ENCODE assay signal across 24 cellular contexts in genomic region chr14:104253901-104254353, GRCh38.
"Had no signal": no experiment of that assay in that cellular context is flagged by ENCODE, and none has a peak within 500 bp of the region (broad histone marks: within the 10 kb centered on the region; RNA-seq: fewer than 3 reads in every experiment).

No MANE protein-coding gene starts in this region.

- H3K4me3 Mint-ChIP-seq: activated naive CD4-positive, alpha-beta T cell treated with anti-CD3 and anti-CD28 coated beads, Interleukin-2, amount 50 U/mL, for 24 hours; activated naive CD8-positive, alpha-beta T cell treated with anti-CD3 and anti-CD28 coated beads, Interleukin-2, amount 50 U/mL, for 24 hours; activated T-helper 1 cell treated with anti-CD3 and anti-CD28 coated beads, Interleukin-12 subunit alpha, Interleukin-12 subunit beta, Interleukin-2, Interleukin-4 antibody, amounts not matched to agents 30 ng/mL and 10 ng/mL and 1 ng/mL, durations not matched to agents 14 hours and 24 hours and 36 hours; dendritic cell treated with granulocyte-macrophage colony-stimulating factor and Interleukin-4, amounts not matched to agents 40 ng/mL and 50 ng/mL, for 4 days; endodermal cell; T-helper 1 cell treated with Interleukin-12 subunit alpha and Interleukin-12 subunit beta and Interleukin-4 antibody, amounts not matched to agents 30 μg/mL and 1 μg/mL, for 36 hours had no signal

- DNase-seq: activated CD4-positive, alpha-beta T cell treated with anti-CD3 and anti-CD28 coated beads for 48 hours; activated CD4-positive, alpha-beta T cell treated with anti-CD3 and anti-CD28 coated beads, Interleukin-2, amount 50 U/mL, for 48 hours; activated naive CD8-positive, alpha-beta T cell treated with anti-CD3 and anti-CD28 coated beads, Interleukin-2, amount 50 U/mL, for 24 hours; activated T-cell treated with anti-CD3 and anti-CD28 coated beads for 4 hours; amygdala; central memory CD4-positive, alpha-beta T cell; endodermal cell; foreskin fibroblast; left ventricle myocardium inferior; stimulated activated CD4-positive, alpha-beta T cell treated with anti-CD3 and anti-CD28 coated beads, Interleukin-2, amount 100 ng/mL, for 48 hours; stimulated activated naive CD4-positive, alpha-beta T cell treated with Interleukin-2 at 50 U/mL for 16 hours; T-helper 9 cell; WERI-Rb-1 had no signal

- H3K36me3 Mint-ChIP-seq: activated naive CD4-positive, alpha-beta T cell treated with anti-CD3 and anti-CD28 coated beads, Interleukin-2, amount 50 U/mL, for 24 hours had no signal

- H3K9me3 Mint-ChIP-seq: activated naive CD8-positive, alpha-beta T cell treated with anti-CD3 and anti-CD28 coated beads, Interleukin-2, amount 50 U/mL, for 24 hours; endodermal cell; T-helper 1 cell treated with Interleukin-12 subunit alpha and Interleukin-12 subunit beta and Interleukin-4 antibody, amounts not matched to agents 30 μg/mL and 1 μg/mL, for 36 hours had no signal

- ATAC-seq: activated CD4-positive, CD25-positive, alpha-beta regulatory T cell treated with anti-CD3 and anti-CD28 coated beads, Interleukin-2, amount 50 U/mL, for 24 hours; activated naive CD8-positive, alpha-beta T cell treated with anti-CD3 and anti-CD28 coated beads, Interleukin-2, amount 50 U/mL, for 24 hours; esophagus mucosa; right lobe of liver had no signal

- H3K27ac ChIP-seq: left ventricle myocardium inferior, ovary, right lobe of liver, tibial nerve, WERI-Rb-1 had no signal

- H3K4me3 ChIP-seq: left ventricle myocardium inferior, ovary, right lobe of liver, tibial nerve had no signal

- H3K27ac Mint-ChIP-seq: activated naive CD4-positive, alpha-beta T cell treated with anti-CD3 and anti-CD28 coated beads, Interleukin-2, amount 50 U/mL, for 24 hours; activated naive CD8-positive, alpha-beta T cell treated with anti-CD3 and anti-CD28 coated beads, Interleukin-2, amount 50 U/mL, for 24 hours; activated T-helper 1 cell treated with anti-CD3 and anti-CD28 coated beads, Interleukin-12 subunit alpha, Interleukin-12 subunit beta, Interleukin-2, Interleukin-4 antibody, amounts not matched to agents 30 ng/mL and 10 ng/mL and 1 ng/mL, durations not matched to agents 14 hours and 24 hours and 36 hours; dendritic cell treated with granulocyte-macrophage colony-stimulating factor and Interleukin-4, amounts not matched to agents 40 ng/mL and 50 ng/mL, for 4 days; progenitor cell of endocrine pancreas; T-helper 1 cell treated with Interleukin-12 subunit alpha and Interleukin-12 subunit beta and Interleukin-4 antibody, amounts not matched to agents 30 μg/mL and 1 μg/mL, for 36 hours had no signal

- H3K4me1 Mint-ChIP-seq: activated naive CD4-positive, alpha-beta T cell treated with anti-CD3 and anti-CD28 coated beads, Interleukin-2, amount 50 U/mL, for 24 hours; activated naive CD8-positive, alpha-beta T cell treated with anti-CD3 and anti-CD28 coated beads, Interleukin-2, amount 50 U/mL, for 24 hours; endodermal cell had no signal

- H3K36me3 ChIP-seq: left ventricle myocardium inferior, ovary, right lobe of liver, tibial nerve, WERI-Rb-1 had no signal

- H3K27me3 ChIP-seq: ovary, right lobe of liver, tibial nerve had no signal

- FAIRE-seq: TTC549 had no signal

- H3K9me3 ChIP-seq: left ventricle myocardium inferior, ovary, right lobe of liver, tibial nerve had no signal

- H3K4me1 ChIP-seq: left ventricle myocardium inferior, right lobe of liver, tibial nerve had no signal
